10 cellular contexts compared by ENCODE assay signal in genomic region chr17:6506679-6507231, GRCh38. TPM values are rescaled to one million over a fixed set of nuclear protein-coding genes. Genes with fewer than 3 reads are reported as not detected.
DNase-seq lines count a peak whose midpoint lies in the region; ATAC-seq, FAIRE-seq and TF ChIP-seq lines count a peak whose summit lies in the region.
"Had no signal": no experiment of that assay in that cellular context is flagged by ENCODE, and none has a peak within 500 bp of the region (broad histone marks: within the 10 kb centered on the region; RNA-seq: fewer than 3 reads in every experiment).

No MANE protein-coding gene starts in this region.

- peaks cover 14% of the 10 kb centered on the region for H3K36me3 ChIP-seq in bronchial epithelial cell (ENCODE audit: control insufficient read depth, insufficient read depth, low read length)

- ATAC-seq in left colon (peak; percentile 92), HG03469 (IDR thresholded peaks at IDR 0.05; ENCODE audit: unreplicated experiment) (no peak), HG03378 (IDR thresholded peaks at IDR 0.05; ENCODE audit: unreplicated experiment) (no peak)
- ATAC-seq: stimulated activated memory B cell treated with anti-CD40 and anti-IgM and Interleukin-4, amounts not matched to agents 10 μg/mL and 1 μg/mL and 100 μg/mL, for 72 hours had no signal

- no peaks in the 10 kb centered on the region for H3K27me3 ChIP-seq in bronchial epithelial cell (ENCODE audit: control insufficient read depth, insufficient read depth, low read length)

- peak; percentile 66 for DNase-seq in HT1080 (ENCODE audit: low read depth)
- DNase-seq in bronchial epithelial cell (ENCODE audit: low read depth) = peak; percentile 84
- DNase-seq in left colon = peak; percentile 74 to 78
- peak; percentile 18 for DNase-seq in stromal cell of bone marrow (ENCODE audit: low read depth)
- DNase-seq in KG1 (lab: John Stamatoyannopoulos, UW) = no peak
- DNase-seq: DMS153 had no signal

- no peak overlapping the region for H3K4me3 ChIP-seq in bronchial epithelial cell (ENCODE audit: low read depth, low read length)

- TF ChIP-seq CTCF in bronchial epithelial cell (IDR thresholded peaks at IDR 0.05; ENCODE audit: insufficient read depth, low read length, severe bottlenecking) = no peak

- FAIRE-seq in bronchial epithelial cell (lab: Jason Lieb, UNC) = peak; percentile 87
- FAIRE-seq: GM18507 had no signal

- intact Hi-C loops in left colon (cut with DNase I, micrococcal nuclease) = loop anchor here in 1 of 2 donors (10.0 kb wide), 1 partner anchor 58 kb away; no protein-coding TSS in a partner anchor

RNA-seq across cellular contexts. Expression of gene PITPNM3, which starts 49.6 kb away (rescaled TPM):
- 0.32 and 0.33 TPM in 2 replicates for total RNA-seq in HT1080 (2014; rRNA removed; shearing (Covaris generic))
- polyA plus RNA-seq in HT1080 (2015; cell fraction: cytosol; rRNA removed) = 0.10 and 0.12 TPM in 2 replicates
- polyA plus RNA-seq in HT1080 (2015; cell fraction: nucleus; rRNA removed) = 1.2 and 1.6 TPM in 2 replicates
- total RNA-seq in bronchial epithelial cell (25.0 and 42.9 TPM in 2 replicates), left colon (10 to 100 TPM; 13.7 to 19.0 TPM)

Comparison
In these comparisons a context has a peak if more than half of its experiments do, and no peak if none do; other contexts are left out.
1. RNA of gene PITPNM3, which starts 49.6 kb away (total RNA-seq): 25.0 to 42.9 TPM in bronchial epithelial cell and 13.7 to 19.0 TPM in left colon; 0.32 to 0.33 TPM in HT1080; every median in the first group is over 10 times any median in the second.